8 cellular contexts compared by ENCODE assay signal in genomic region chr1:233281711-233282581, GRCh38. TPM values are rescaled to one million over a fixed set of nuclear protein-coding genes. Genes with fewer than 3 reads are reported as not detected.
A peak's percentile ranks its signal among the peaks of the same experiment; 100 is the strongest.
DNase-seq lines count a peak whose midpoint lies in the region; ATAC-seq lines count a peak whose summit lies in the region.

No MANE protein-coding gene starts in this region.

- DNase-seq in stimulated activated CD4-positive, alpha-beta T cell treated with anti-CD3 and anti-CD28 coated beads, Interleukin-2, amount 100 ng/mL, for 24 hours = peak; percentile 11 to 25
- no peak for DNase-seq in stimulated activated CD4-positive, alpha-beta T cell treated with anti-CD3 and anti-CD28 coated beads, Interleukin-4, amount 100 ng/mL, for 4 hours
- DNase-seq in T-helper 2 cell treated with Interferon-gamma antibody and Interleukin-4, amounts not matched to agents 5 μg/mL and 100 μg/mL, for 36 hours (ENCODE audit: low spot score) = peak; percentile 35
- no peak for DNase-seq in naive B cell
- no peak for DNase-seq in activated CD8-positive, alpha-beta memory T cell treated with anti-CD3 and anti-CD28 coated beads, Interleukin-2, amount 50 U/mL, for 48 hours
- no peak for DNase-seq in left colon
- no peak for DNase-seq in NCI-H526 treated with DMSO at 0.1 percent for 48 hours (lab: John Stamatoyannopoulos, UW)

- peak overlapping the region; percentile 44 for H3K27ac Mint-ChIP-seq in T-helper 2 cell treated with Interferon-gamma antibody and Interleukin-4, amounts not matched to agents 5 μg/mL and 100 μg/mL, for 36 hours
- peak overlapping the region in 3 of 6 donors; percentile 18 to 74 (median 73) for H3K27ac Mint-ChIP-seq in naive B cell

- peaks cover 2% of the 10 kb centered on the region for H3K27me3 Mint-ChIP-seq in T-helper 2 cell treated with Interferon-gamma antibody and Interleukin-4, amounts not matched to agents 5 μg/mL and 100 μg/mL, for 36 hours (ENCODE audit: low read depth)
- H3K27me3 Mint-ChIP-seq in naive B cell = no peaks in the 10 kb centered on the region

- peak; percentile 89 for ATAC-seq in HG03045 (IDR thresholded peaks at IDR 0.05; ENCODE audit: unreplicated experiment)
- ATAC-seq in naive B cell (ENCODE audit: low read depth in 2 of 2) = no peak
- no peak for ATAC-seq in left colon

- H3K9me3 Mint-ChIP-seq in T-helper 2 cell treated with Interferon-gamma antibody and Interleukin-4, amounts not matched to agents 5 μg/mL and 100 μg/mL, for 36 hours = no peaks in the 10 kb centered on the region
- no peaks in the 10 kb centered on the region for H3K9me3 Mint-ChIP-seq in naive B cell

- intact Hi-C loops in left colon (cut with DNase I, micrococcal nuclease) = no loop called here

- H3K36me3 Mint-ChIP-seq in T-helper 2 cell treated with Interferon-gamma antibody and Interleukin-4, amounts not matched to agents 5 μg/mL and 100 μg/mL, for 36 hours (ENCODE audit: low read depth) = peaks cover 16% of the 10 kb centered on the region
- H3K36me3 Mint-ChIP-seq in naive B cell = no peaks in the 10 kb centered on the region

- peak overlapping the region; percentile 73 for H3K4me3 Mint-ChIP-seq in T-helper 2 cell treated with Interferon-gamma antibody and Interleukin-4, amounts not matched to agents 5 μg/mL and 100 μg/mL, for 36 hours
- peak overlapping the region in 5 of 8 donors; percentile 3 to 47 (median 25) for H3K4me3 Mint-ChIP-seq in naive B cell

- H3K4me1 Mint-ChIP-seq in T-helper 2 cell treated with Interferon-gamma antibody and Interleukin-4, amounts not matched to agents 5 μg/mL and 100 μg/mL, for 36 hours (ENCODE audit: low read depth) = peaks cover 23% of the 10 kb centered on the region
- peaks cover 9 to 16% (median 12%) of the 10 kb centered on the region in 3 donors for H3K4me1 Mint-ChIP-seq in naive B cell

RNA-seq across cellular contexts. Expression of gene PCNX2, which starts 13.6 kb away (rescaled TPM):
- 1 to 10 TPM in 4 of 6 donors, under 1 TPM in 1, not detected in 1; 0.66 to 5.4 (median 2.4) TPM for polyA plus RNA-seq in naive B cell (ENCODE audit: low read depth in 6 of 6)
- 1 to 10 TPM; 5.7 to 9.8 TPM for total RNA-seq in left colon

RNA-seq across cellular contexts. Expression of gene MAP3K21, which starts 45.6 kb away (rescaled TPM):
- polyA plus RNA-seq in naive B cell (ENCODE audit: low read depth in 6 of 6) = 1 to 10 TPM in 2 of 6 donors, under 1 TPM in 4; 0.47 to 1.6 (median 0.94) TPM
- total RNA-seq in left colon = 10 to 100 TPM; 16.3 to 18.1 TPM

Comparison
In these comparisons a context has a peak if more than half of its experiments do, and no peak if none do; other contexts are left out.
1. DNase-seq: peak in stimulated activated CD4-positive, alpha-beta T cell treated with anti-CD3 and anti-CD28 coated beads, Interleukin-2, amount 100 ng/mL, for 24 hours (2 of 2) and T-helper 2 cell treated with Interferon-gamma antibody and Interleukin-4, amounts not matched to agents 5 μg/mL and 100 μg/mL, for 36 hours (single experiment); none in stimulated activated CD4-positive, alpha-beta T cell treated with anti-CD3 and anti-CD28 coated beads, Interleukin-4, amount 100 ng/mL, for 4 hours (0 of 2), naive B cell (single experiment), activated CD8-positive, alpha-beta memory T cell treated with anti-CD3 and anti-CD28 coated beads, Interleukin-2, amount 50 U/mL, for 48 hours (single experiment), left colon (0 of 2) and NCI-H526 treated with DMSO at 0.1 percent for 48 hours (single experiment).